20 cellular contexts compared by ENCODE assay signal in the genomic region with DNA sequence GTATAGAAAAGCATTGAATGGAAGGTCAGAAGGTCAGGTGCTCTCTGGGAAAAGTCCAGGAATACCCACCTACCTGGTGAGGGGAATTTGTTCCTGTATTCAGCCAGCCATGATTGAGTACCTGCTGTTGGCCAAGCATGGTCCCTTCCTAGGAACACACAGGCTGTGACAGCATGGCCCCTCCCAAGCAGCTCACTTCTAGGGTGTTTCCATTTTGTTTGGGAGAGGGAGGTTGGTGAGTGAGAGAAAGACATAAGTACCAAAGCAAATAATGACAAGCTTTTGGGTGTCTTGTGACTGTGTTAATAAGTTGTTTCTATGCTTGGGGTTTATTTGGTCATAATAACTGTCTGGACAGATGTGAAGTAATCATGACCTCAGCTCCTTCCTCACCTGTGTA. TPM values are rescaled to one million over a fixed set of nuclear protein-coding genes. Genes with fewer than 3 reads are reported as not detected.
DNase-seq lines count a peak whose midpoint lies in the region; ATAC-seq lines count a peak whose summit lies in the region.
"Had no signal": no experiment of that assay in that cellular context is flagged by ENCODE, and none has a peak within 500 bp of the region (broad histone marks: within the 10 kb centered on the region; RNA-seq: fewer than 3 reads in every experiment).

No MANE protein-coding gene starts in this region.

- peak overlapping the region; percentile 58 for H3K18ac ChIP-seq in neuronal stem cell (ENCODE audit: low read length)

- H2BK120ac ChIP-seq in neuronal stem cell (ENCODE audit: low read depth, low read length) = no peak overlapping the region

- no peak overlapping the region for H3K27ac ChIP-seq in neuronal stem cell (replicated peaks; ENCODE audit: low read length)
- H3K27ac ChIP-seq: HL-60, SK-N-MC had no signal

- H3K9ac ChIP-seq in neuronal stem cell (ENCODE audit: low read depth, low read length, poor library complexity) = no peak overlapping the region

- H2BK15ac ChIP-seq in neuronal stem cell (ENCODE audit: low read length) = no peak overlapping the region

- DNase-seq in DMS153 treated with DMSO at 0.1 percent for 48 hours (lab: John Stamatoyannopoulos, UW; ENCODE audit: unreplicated experiment) = peak; percentile 22
- DNase-seq in DMS153 (lab: John Stamatoyannopoulos, UW) = no peak
- peak; percentile 41 for DNase-seq in NCI-H2029 (lab: John Stamatoyannopoulos, UW)
- DNase-seq in NCI-H774 (lab: John Stamatoyannopoulos, UW) = peak; percentile 6
- no peak for DNase-seq in neuronal stem cell (ENCODE audit: low spot score)
- no peak for DNase-seq in stimulated activated CD4-positive, alpha-beta T cell treated with anti-CD3 and anti-CD28 coated beads, Interleukin-2, amount 100 ng/mL, for 24 hours
- DNase-seq in activated CD4-positive, alpha-beta T cell treated with anti-CD3 and anti-CD28 coated beads, Interleukin-2, amount 50 U/mL, for 4 hours = no peak
- DNase-seq: 8988T, C1 segment of cervical spinal cord, DMS53, GOT3, Kasumi-1, NCI-H1105 treated with DMSO at 0.1 percent for 48 hours, NCI-H524, T-cell had no signal

- no peak overlapping the region for H4K8ac ChIP-seq in neuronal stem cell (ENCODE audit: low read depth, low read length)

- no peak overlapping the region for H2BK5ac ChIP-seq in neuronal stem cell (ENCODE audit: low read length)

- H3K4me2 ChIP-seq in neuronal stem cell (ENCODE audit: insufficient read depth, low read length, poor library complexity, severe bottlenecking) = no peak overlapping the region

- no peak overlapping the region for H3K4ac ChIP-seq in neuronal stem cell (ENCODE audit: low read length)

- peaks cover 0 to 2% of the 10 kb centered on the region in 2 donors for H3K9me3 ChIP-seq in neuronal stem cell (replicated peaks in 1 of 2; ENCODE audit: control insufficient read depth in 2 of 2, insufficient read depth in 1 of 2, low read depth in 1 of 2, low read length in 2 of 2)

- no peak for ATAC-seq in HG03457 (IDR thresholded peaks at IDR 0.05; ENCODE audit: unreplicated experiment)
- ATAC-seq: Panc1, Right ventricle myocardium inferior, T-cell had no signal

- H3K4me1 ChIP-seq in neuronal stem cell (ENCODE audit: control insufficient read depth in 2 of 2, insufficient read depth in 1 of 2, low read depth in 1 of 2, low read length in 2 of 2) = peaks cover 0 to 6% of the 10 kb centered on the region in 2 donors

- H3K4me3 ChIP-seq in neuronal stem cell (ENCODE audit: low read length in 2 of 2) = no peak overlapping the region
- H3K4me3 ChIP-seq: SK-N-MC had no signal

- no peak overlapping the region for H4K91ac ChIP-seq in neuronal stem cell (ENCODE audit: low read depth, low read length, poor library complexity)

- H3K23ac ChIP-seq in neuronal stem cell (ENCODE audit: low read depth, low read length, poor library complexity) = no peak overlapping the region

- H3K79me1 ChIP-seq in neuronal stem cell (ENCODE audit: low read depth, low read length) = no peaks in the 10 kb centered on the region

- H3K14ac ChIP-seq in neuronal stem cell (ENCODE audit: low read length) = no peak overlapping the region

- H3K27me3 ChIP-seq in neuronal stem cell (ENCODE audit: control insufficient read depth in 3 of 3, insufficient read depth in 3 of 3, low read depth in 1 of 3, low read length in 3 of 3) = no peaks in the 10 kb centered on the region

- no peaks in the 10 kb centered on the region for H3K36me3 ChIP-seq in neuronal stem cell (replicated peaks in 1 of 2; ENCODE audit: control insufficient read depth in 2 of 2, insufficient read depth in 2 of 2, low read length in 2 of 2)

- no peak overlapping the region for H2AK5ac ChIP-seq in neuronal stem cell (ENCODE audit: low read depth, low read length)

- H2AFZ ChIP-seq in neuronal stem cell (ENCODE audit: low read length) = no peak overlapping the region

- no peak overlapping the region for H2BK12ac ChIP-seq in neuronal stem cell (ENCODE audit: low read length)

RNA-seq across cellular contexts. Expression of a gene that starts 46.3 kb away (rescaled TPM):
- 2.2 TPM for polyA plus RNA-seq in neuronal stem cell (2013, experiment 1 of 2)
- polyA plus RNA-seq in neuronal stem cell (2013, experiment 2 of 2) = 1.9 TPM

Comparison
In these comparisons a context has a peak if more than half of its experiments do, and no peak if none do; other contexts are left out.
1. DNase-seq: peak in DMS153 treated with DMSO at 0.1 percent for 48 hours (single experiment), NCI-H2029 (single experiment) and NCI-H774 (single experiment); none in DMS153 (single experiment), neuronal stem cell (single experiment), stimulated activated CD4-positive, alpha-beta T cell treated with anti-CD3 and anti-CD28 coated beads, Interleukin-2, amount 100 ng/mL, for 24 hours (0 of 2) and activated CD4-positive, alpha-beta T cell treated with anti-CD3 and anti-CD28 coated beads, Interleukin-2, amount 50 U/mL, for 4 hours (0 of 2).